In the genomic region with DNA sequence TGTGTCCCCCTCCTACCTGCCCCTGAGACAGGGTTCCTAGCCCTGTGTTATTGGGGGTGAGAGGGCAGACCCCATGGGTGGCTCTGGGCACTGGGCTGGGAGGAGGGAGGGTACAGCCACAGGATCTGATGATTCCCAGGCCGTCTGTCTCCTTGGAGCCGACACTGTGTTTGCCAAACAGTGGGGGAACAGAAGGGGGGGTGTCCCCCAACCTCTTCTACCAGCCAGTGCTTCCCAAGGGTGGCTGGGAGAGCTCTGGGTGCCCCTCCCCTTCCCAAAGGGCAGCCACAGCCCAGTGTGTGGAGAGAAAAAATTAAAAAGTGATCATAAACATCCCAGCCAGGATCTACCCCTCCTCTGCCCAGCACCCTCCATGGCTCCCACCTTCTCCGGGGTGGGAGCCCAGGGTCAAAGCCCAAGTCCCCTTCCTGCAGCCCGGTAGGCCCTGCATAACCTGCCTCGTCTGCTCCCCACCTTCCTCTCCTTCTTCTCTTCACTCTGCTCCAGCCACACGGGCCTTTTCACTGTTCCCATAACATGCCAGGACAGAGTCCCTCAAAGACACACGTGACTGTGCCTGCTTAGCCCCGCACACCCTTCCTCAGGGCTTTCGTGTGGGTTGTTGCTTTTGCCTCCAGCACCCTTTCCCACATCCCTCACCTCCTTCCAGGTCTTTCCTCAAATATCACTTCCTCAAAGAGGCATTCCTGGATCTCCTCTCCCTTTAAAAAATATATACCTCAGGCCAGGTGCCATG, we compare ENCODE assay signal across 11 cellular contexts. TPM values are rescaled to one million over a fixed set of nuclear protein-coding genes. Genes with fewer than 3 reads are reported as not detected.
DNase-seq lines count a peak whose midpoint lies in the region; ATAC-seq and TF ChIP-seq lines count a peak whose summit lies in the region.
"Had no signal": no experiment of that assay in that cellular context is flagged by ENCODE, and none has a peak within 500 bp of the region (broad histone marks: within the 10 kb centered on the region; RNA-seq: fewer than 3 reads in every experiment).

No MANE protein-coding gene starts in this region.

- WGBS in esophagus muscularis mucosa = 56% methylated on average over 7 of the region's 9 CpGs

- TF ChIP-seq EP300 in esophagus muscularis mucosa (IDR thresholded peaks at IDR 0.05) = no peak

- H3K36me3 ChIP-seq in esophagus muscularis mucosa (peaks cover 0 to 10% (median 4%) of the 10 kb centered on the region in 4 donors), osteoblast (ENCODE audit: insufficient read depth, low read length) (no peaks in the 10 kb centered on the region)
- H3K36me3 ChIP-seq: BLaER1 treated with 17β-estradiol and CSF1 and Interleukin-3, amounts not matched to agents 10 nM and 100 nM had no signal

- H3K27ac ChIP-seq in esophagus muscularis mucosa (replicated peaks in 1 of 4) = peak overlapping the region; percentile 93 to 96 (median 94)
- no peak overlapping the region for H3K27ac ChIP-seq in osteoblast (ENCODE audit: low read depth, low read length)
- H3K27ac ChIP-seq: BLaER1 treated with 17β-estradiol and CSF1 and Interleukin-3, amounts not matched to agents 10 nM and 100 nM had no signal

- no peaks in the 10 kb centered on the region for H4K20me1 ChIP-seq in osteoblast (ENCODE audit: insufficient read depth, low read length)
- H4K20me1 ChIP-seq: BLaER1 treated with 17β-estradiol and CSF1 and Interleukin-3, amounts not matched to agents 10 nM and 100 nM had no signal

- H3K79me2 ChIP-seq in osteoblast (ENCODE audit: insufficient read depth, low read length) = no peaks in the 10 kb centered on the region

- DNase-seq in LHCN-M2 (ENCODE audit: low read depth) = peak; percentile 27
- no peak for DNase-seq in esophagus muscularis mucosa (ENCODE audit: extremely low spot score)
- peak; percentile 92 for DNase-seq in osteoblast (ENCODE audit: insufficient read length, low spot score, missing footprints)
- no peak for DNase-seq in GM20000 (ENCODE audit: low spot score)
- DNase-seq in NCI-H345 (lab: John Stamatoyannopoulos, UW) = no peak
- DNase-seq: effector CD8-positive, alpha-beta T cell; natural killer cell; NCI-H526 treated with DMSO at 0.1 percent for 48 hours had no signal

- H3K4me2 ChIP-seq in osteoblast (ENCODE audit: insufficient read depth, low read length) = no peak overlapping the region
- H3K4me2 ChIP-seq: BLaER1 treated with 17β-estradiol and CSF1 and Interleukin-3, amounts not matched to agents 10 nM and 100 nM had no signal

- H3K27me3 ChIP-seq in esophagus muscularis mucosa (no peaks in the 10 kb centered on the region), osteoblast (ENCODE audit: insufficient read depth, low read length) (peaks cover 20% of the 10 kb centered on the region)
- H3K27me3 ChIP-seq: BLaER1 treated with 17β-estradiol and CSF1 and Interleukin-3, amounts not matched to agents 10 nM and 100 nM had no signal

- no peak for TF ChIP-seq CTCF in esophagus muscularis mucosa (IDR thresholded peaks at IDR 0.05)
- no peak for TF ChIP-seq CTCF in osteoblast (IDR thresholded peaks at IDR 0.05; ENCODE audit: extremely low read depth, low read depth, low read length)
- no peak for TF ChIP-seq CTCF in GM20000 (IDR thresholded peaks at IDR 0.05; ENCODE audit: extremely low read depth, missing control alignments)

- peak overlapping the region; percentile 29 for H2AFZ ChIP-seq in osteoblast (ENCODE audit: low read length)

- intact Hi-C loops in esophagus muscularis mucosa (cut with DNase I) = loop anchor here (5.0 kb wide), 1 partner anchor 62 kb away; a partner anchor contains a TSS

- no peak for TF ChIP-seq POLR2A in esophagus muscularis mucosa (IDR thresholded peaks at IDR 0.05; ENCODE audit: low read depth)

- no peaks in the 10 kb centered on the region for H3K9me3 ChIP-seq in esophagus muscularis mucosa
- H3K9me3 ChIP-seq in osteoblast (ENCODE audit: low read depth, low read length) = no peaks in the 10 kb centered on the region
- H3K9me3 ChIP-seq: BLaER1 treated with 17β-estradiol and CSF1 and Interleukin-3, amounts not matched to agents 10 nM and 100 nM had no signal

- peak overlapping the region in 2 of 4 donors; percentile 59 to 69 for H3K4me3 ChIP-seq in esophagus muscularis mucosa
- no peak overlapping the region for H3K4me3 ChIP-seq in osteoblast (ENCODE audit: insufficient read depth, low read length)
- H3K4me3 ChIP-seq: BLaER1 treated with 17β-estradiol and CSF1 and Interleukin-3, amounts not matched to agents 10 nM and 100 nM had no signal

- ATAC-seq in HG02870 (IDR thresholded peaks at IDR 0.05; ENCODE audit: unreplicated experiment) = no peak
- ATAC-seq: HCT116 had no signal

- H3K4me1 ChIP-seq in esophagus muscularis mucosa (peaks cover 27 to 54% (median 48%) of the 10 kb centered on the region in 4 donors), osteoblast (ENCODE audit: insufficient read depth, low read length) (peaks cover 7% of the 10 kb centered on the region)

RNA-seq across cellular contexts. Expression of a gene that starts 1.4 kb away (rescaled TPM):
- total RNA-seq in LHCN-M2 (2014; rRNA removed) (under 0.01 TPM in 1 of 2 replicates, not detected in the other), esophagus muscularis mucosa (100 to 1,000 TPM in 2 of 4 donors, 10 to 100 TPM in 2; 45.7 to 134 (median 91.1) TPM), osteoblast (under 0.01 TPM in 2 replicates)
- polyA plus RNA-seq in LHCN-M2 (2012) = 0.09 TPM

RNA-seq across cellular contexts. Expression of a gene that starts 15.3 kb away (rescaled TPM):
- 0.06 TPM in 1 of 2 replicates, not detected in the other for total RNA-seq in LHCN-M2 (2014; rRNA removed)
- not detected for polyA plus RNA-seq in LHCN-M2 (2012)
- total RNA-seq in esophagus muscularis mucosa = 10 to 100 TPM in 1 of 4 donors, 1 to 10 TPM in 3; 7.9 to 11.9 (median 9.1) TPM
- total RNA-seq in osteoblast = 0.36 TPM in 1 of 2 replicates, not detected in the other

RNA-seq across cellular contexts. Expression of a gene that starts 20.1 kb away (rescaled TPM):
- total RNA-seq in LHCN-M2 (2014; rRNA removed) (0.13 TPM in 1 of 2 replicates, not detected in the other), esophagus muscularis mucosa (1 to 10 TPM in 2 of 4 donors, under 1 TPM in 2; 0.17 to 9.4 (median 0.79) TPM), osteoblast (not detected in 2 replicates)
- polyA plus RNA-seq in LHCN-M2 (2012) = not detected

RNA-seq across cellular contexts. Expression of a gene that starts 39.8 kb away (rescaled TPM):
- 9.7 and 30.7 TPM in 2 replicates for total RNA-seq in LHCN-M2 (2014; rRNA removed)
- polyA plus RNA-seq in LHCN-M2 (2012) = 0.69 TPM
- total RNA-seq in esophagus muscularis mucosa = 10 to 100 TPM in 2 of 4 donors, 1 to 10 TPM in 2; 3.7 to 22.5 (median 14.2) TPM
- total RNA-seq in osteoblast = 0.29 and 0.36 TPM in 2 replicates

RNA-seq across cellular contexts. Expression of a gene that starts 47.6 kb away (rescaled TPM):
- total RNA-seq in LHCN-M2 (2014; rRNA removed) = 65.9 and 67.3 TPM in 2 replicates
- 52.7 TPM for polyA plus RNA-seq in LHCN-M2 (2012)
- total RNA-seq in esophagus muscularis mucosa = 10 to 100 TPM; 30.5 to 72.3 (median 45.5) TPM
- 44.2 and 48.5 TPM in 2 replicates for total RNA-seq in osteoblast

Comparison
In these comparisons a context has a peak if more than half of its experiments do, and no peak if none do; other contexts are left out.
1. DNase-seq: peak in LHCN-M2 (single experiment) and osteoblast (single experiment); none in esophagus muscularis mucosa (single experiment), GM20000 (single experiment) and NCI-H345 (single experiment).
2. RNA of a gene that starts 1.4 kb away (total RNA-seq): 45.7 to 134 TPM in esophagus muscularis mucosa; under 0.01 TPM in LHCN-M2 and under 0.01 TPM in osteoblast; every median in the first group is over 10 times any median in the second.